ENCODE assay signal across 16 cellular contexts in genomic region chr12:9241301-9241700, GRCh38. TPM values are rescaled to one million over a fixed set of nuclear protein-coding genes. Genes with fewer than 3 reads are reported as not detected.
"Had no signal": no experiment of that assay in that cellular context is flagged by ENCODE, and none has a peak within 500 bp of the region (broad histone marks: within the 10 kb centered on the region; RNA-seq: fewer than 3 reads in every experiment).

No MANE protein-coding gene starts in this region.

- H3K36me3 ChIP-seq: tibial artery, vagina had no signal

- DNase-seq: activated CD4-positive, alpha-beta memory T cell treated with anti-CD3 and anti-CD28 coated beads, Interleukin-2, amount 10 ng/mL, durations not matched to agents 7 days and 5 days; activated CD4-positive, alpha-beta T cell treated with anti-CD3 and anti-CD28 coated beads for 4 hours; activated CD8-positive, alpha-beta memory T cell treated with anti-CD3 and anti-CD28 coated beads, Interleukin-2, amount 50 U/mL, for 4 hours; stimulated activated CD4-positive, alpha-beta T cell treated with anti-CD3 and anti-CD28 coated beads, Interleukin-12 subunit alpha, Interleukin-12 subunit beta, amount 100 ng/mL, for 4 hours; stimulated activated CD4-positive, alpha-beta T cell treated with anti-CD3 and anti-CD28 coated beads, Interleukin-2, amount 100 ng/mL, for 24 hours; SW 1271; tibial artery had no signal

- H3K9me3 Mint-ChIP-seq: activated CD4-positive, alpha-beta memory T cell treated with anti-CD3 and anti-CD28 coated beads, Interleukin-2, amount 10 ng/mL, durations not matched to agents 7 days and 5 days; WTC11 had no signal

- ATAC-seq: WTC11 had no signal

- H3K36me3 Mint-ChIP-seq: WTC11 had no signal

- H3K4me3 Mint-ChIP-seq: WTC11 had no signal

- H3K4me1 ChIP-seq: tibial artery, vagina had no signal

- FAIRE-seq: colon, endometrium, TTC549 had no signal

- H3K27ac Mint-ChIP-seq: activated CD4-positive, alpha-beta memory T cell treated with anti-CD3 and anti-CD28 coated beads, Interleukin-2, amount 10 ng/mL, durations not matched to agents 7 days and 5 days; WTC11 had no signal

- H3K9me3 ChIP-seq: tibial artery, vagina had no signal

- H3K27me3 ChIP-seq: tibial artery, vagina had no signal

- H3K27ac ChIP-seq: vagina had no signal

RNA-seq across cellular contexts. Expression of gene PZP, which starts 33.1 kb away (rescaled TPM):
- total RNA-seq: activated CD4-positive, alpha-beta memory T cell treated with anti-CD3 and anti-CD28 coated beads, Interleukin-2, amount 10 ng/mL, durations not matched to agents 7 days and 5 days; osteocyte; SK-MEL-5; T-helper 2 cell treated with Interferon-gamma antibody and Interleukin-4, amounts not matched to agents 100 ng/mL and 5 ng/mL, for 36 hours; vagina had no signal
- polyA plus RNA-seq: neural cell had no signal
